1 cellular context compared by ENCODE assay signal in the genomic region with DNA sequence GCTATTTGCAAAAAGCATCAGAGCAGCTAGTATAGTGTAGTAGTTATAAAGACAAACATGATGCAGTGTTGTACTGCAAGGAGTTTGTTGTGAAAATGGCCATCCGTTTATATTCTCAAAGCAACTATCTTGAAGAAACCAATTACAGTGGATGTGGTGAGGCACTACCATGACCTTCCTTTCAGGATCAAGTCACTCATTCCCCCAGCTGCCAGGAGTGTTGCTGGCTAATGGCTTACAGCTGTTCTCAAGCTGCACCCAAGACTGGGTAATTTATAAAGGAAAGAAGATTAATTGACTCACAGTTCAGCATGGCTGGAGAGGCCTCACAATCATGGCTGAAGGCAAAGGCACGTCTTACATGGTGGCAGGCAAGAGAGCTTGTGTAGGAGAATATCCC.
TF ChIP-seq lines count a peak whose summit lies in the region.

No MANE protein-coding gene starts in this region.

TF ChIP-seq in K562, 482 proteins besides CTCF, POLR2A, EP300 and RAD21:
- TF ChIP-seq POLR2H (tag; IDR thresholded peaks at IDR 0.05; ENCODE audit: low read depth) = no peak
- TF ChIP-seq ZFP36 (IDR thresholded peaks at IDR 0.05; ENCODE audit: low read depth, low read length, partially characterized antibody) = peak; percentile 26
